In genomic region chr4:169582706-169583105, GRCh38 we compare ENCODE assay signal across 24 cellular contexts. TPM values are rescaled to one million over a fixed set of nuclear protein-coding genes. Genes with fewer than 3 reads are reported as not detected.
DNase-seq lines count a peak whose midpoint lies in the region; ATAC-seq and TF ChIP-seq lines count a peak whose summit lies in the region.
"Had no signal": no experiment of that assay in that cellular context is flagged by ENCODE, and none has a peak within 500 bp of the region (broad histone marks: within the 10 kb centered on the region; RNA-seq: fewer than 3 reads in every experiment).

No MANE protein-coding gene starts in this region.

- peaks cover 48% of the 10 kb centered on the region for H3K36me3 Mint-ChIP-seq in stimulated activated effector memory CD8-positive, alpha-beta T cell treated with anti-CD3 and anti-CD28 coated beads, Interleukin-12 subunit alpha, Interleukin-12 subunit beta, amount 100 ng/mL, for 72 hours

- no peak for TF ChIP-seq CTCF in epithelial cell of esophagus (IDR thresholded peaks at IDR 0.05; ENCODE audit: insufficient read depth, low read depth, low read length, missing control alignments)

- no peak overlapping the region for H3K4me3 ChIP-seq in epithelial cell of esophagus (ENCODE audit: low read length)
- H3K4me3 ChIP-seq in skeletal muscle cell (ENCODE audit: low read depth, low read length), result no peak overlapping the region

- no peak overlapping the region for H3K27ac Mint-ChIP-seq in stimulated activated effector memory CD8-positive, alpha-beta T cell treated with anti-CD3 and anti-CD28 coated beads, Interleukin-12 subunit alpha, Interleukin-12 subunit beta, amount 100 ng/mL, for 72 hours
- H3K27ac Mint-ChIP-seq: activated CD4-positive, alpha-beta T cell treated with anti-CD3 and anti-CD28 coated beads, Interleukin-2, amount 10 ng/mL, durations not matched to agents 7 days and 5 days; activated T-helper 17 cell treated with anti-CD3 and anti-CD28 coated beads, Interleukin-2, amount 50 U/mL, for 72 hours; T-helper 1 cell treated with Interleukin-12 subunit alpha and Interleukin-12 subunit beta and Interleukin-4 antibody, amounts not matched to agents 30 μg/mL and 1 μg/mL, for 36 hours had no signal

- H3K4me3 Mint-ChIP-seq in stimulated activated effector memory CD8-positive, alpha-beta T cell treated with anti-CD3 and anti-CD28 coated beads, Interleukin-12 subunit alpha, Interleukin-12 subunit beta, amount 100 ng/mL, for 72 hours, result no peak overlapping the region
- H3K4me3 Mint-ChIP-seq: activated CD4-positive, alpha-beta T cell treated with anti-CD3 and anti-CD28 coated beads, Interleukin-2, amount 10 ng/mL, durations not matched to agents 7 days and 5 days; activated T-helper 17 cell treated with anti-CD3 and anti-CD28 coated beads, Interleukin-2, amount 50 U/mL, for 72 hours; mesothelial cell of epicardium; nephron; T-helper 1 cell treated with Interleukin-12 subunit alpha and Interleukin-12 subunit beta and Interleukin-4 antibody, amounts not matched to agents 30 μg/mL and 1 μg/mL, for 36 hours had no signal

- H3K4me1 Mint-ChIP-seq in stimulated activated effector memory CD8-positive, alpha-beta T cell treated with anti-CD3 and anti-CD28 coated beads, Interleukin-12 subunit alpha, Interleukin-12 subunit beta, amount 100 ng/mL, for 72 hours, result no peaks in the 10 kb centered on the region
- H3K4me1 Mint-ChIP-seq: activated T-helper 17 cell treated with anti-CD3 and anti-CD28 coated beads, Interleukin-2, amount 50 U/mL, for 72 hours; mesothelial cell of epicardium; nephron had no signal

- H3K9me3 Mint-ChIP-seq in stimulated activated effector memory CD8-positive, alpha-beta T cell treated with anti-CD3 and anti-CD28 coated beads, Interleukin-12 subunit alpha, Interleukin-12 subunit beta, amount 100 ng/mL, for 72 hours, result no peaks in the 10 kb centered on the region
- H3K9me3 Mint-ChIP-seq: activated CD4-positive, alpha-beta T cell treated with anti-CD3 and anti-CD28 coated beads, Interleukin-2, amount 10 ng/mL, durations not matched to agents 7 days and 5 days; activated T-helper 17 cell treated with anti-CD3 and anti-CD28 coated beads, Interleukin-2, amount 50 U/mL, for 72 hours; mesothelial cell of epicardium; nephron; T-helper 1 cell treated with Interleukin-12 subunit alpha and Interleukin-12 subunit beta and Interleukin-4 antibody, amounts not matched to agents 30 μg/mL and 1 μg/mL, for 36 hours had no signal

- ATAC-seq in GM18909 (IDR thresholded peaks at IDR 0.05; ENCODE audit: poor library complexity, unreplicated experiment), result peak; percentile 24
- ATAC-seq in HG03432 (IDR thresholded peaks at IDR 0.05; ENCODE audit: unreplicated experiment), result peak; percentile 15
- no peak for ATAC-seq in stimulated activated effector memory CD8-positive, alpha-beta T cell treated with anti-CD3 and anti-CD28 coated beads, Interleukin-12 subunit alpha, Interleukin-12 subunit beta, amount 100 ng/mL, for 72 hours

- DNase-seq in epithelial cell of esophagus (ENCODE audit: low read depth) (peak; percentile 6), skeletal muscle cell (ENCODE audit: low read depth) (peak; percentile 48), NCI-H1436 treated with DMSO at 0.1 percent for 48 hours (lab: John Stamatoyannopoulos, UW) (no peak), cortex of kidney (lab: John Stamatoyannopoulos, UW) (no peak), HT-29 (ENCODE audit: low spot score) (no peak)
- DNase-seq in stimulated activated effector memory CD8-positive, alpha-beta T cell treated with anti-CD3 and anti-CD28 coated beads, Interleukin-12 subunit alpha, Interleukin-12 subunit beta, amount 100 ng/mL, for 72 hours (ENCODE audit: low spot score in 2 of 2), result no peak
- DNase-seq: activated CD4-positive, alpha-beta T cell treated with anti-CD3 and anti-CD28 coated beads, Interleukin-2, amount 10 ng/mL, durations not matched to agents 7 days and 5 days; caudate nucleus; DMS53; erythroblast; Kasumi-1; NCI-H1048; NCI-H2029; NCI-H446 treated with DMSO at 0.1 percent for 48 hours; NK-92 treated with Interleukin-12 subunit alpha and Interleukin-12 subunit beta, amount 100 ng/mL, for 24 hours; posterior cingulate gyrus; small intestine; stimulated activated naive CD4-positive, alpha-beta T cell treated with Interleukin-2 at 50 U/mL for 16 hours had no signal

RNA-seq across cellular contexts. Expression of gene NEK1, which starts 29.7 kb away (rescaled TPM):
- total RNA-seq in HT-29 (2014; rRNA removed; shearing (Covaris generic)), result 0.55 and 1.4 TPM in 2 replicates

RNA-seq across cellular contexts. Expression of gene CLCN3, which starts 37.7 kb away (rescaled TPM):
- total RNA-seq in HT-29 (2014; rRNA removed; shearing (Covaris generic)), result 15.5 and 17.5 TPM in 2 replicates

Comparison
In these comparisons a context has a peak if more than half of its experiments do, and no peak if none do; other contexts are left out.
1. DNase-seq: peak in epithelial cell of esophagus (single experiment) and skeletal muscle cell (single experiment); none in NCI-H1436 treated with DMSO at 0.1 percent for 48 hours (single experiment), cortex of kidney (single experiment), HT-29 (single experiment) and stimulated activated effector memory CD8-positive, alpha-beta T cell treated with anti-CD3 and anti-CD28 coated beads, Interleukin-12 subunit alpha, Interleukin-12 subunit beta, amount 100 ng/mL, for 72 hours (0 of 2).